In genomic region chr7:97847791-97848190, GRCh38 we compare ENCODE assay signal across 14 cellular contexts. TPM values are rescaled to one million over a fixed set of nuclear protein-coding genes. Genes with fewer than 3 reads are reported as not detected.
DNase-seq lines count a peak whose midpoint lies in the region; ATAC-seq and TF ChIP-seq lines count a peak whose summit lies in the region.
"Had no signal": no experiment of that assay in that cellular context is flagged by ENCODE, and none has a peak within 500 bp of the region (broad histone marks: within the 10 kb centered on the region; RNA-seq: fewer than 3 reads in every experiment).

No MANE protein-coding gene starts in this region.

- no peaks in the 10 kb centered on the region for H3K9me3 ChIP-seq in OCI-LY7 (ENCODE audit: low read length)
- H3K9me3 ChIP-seq: Peyer's patch had no signal

- H2AFZ ChIP-seq in OCI-LY7 (ENCODE audit: low read length): no peak overlapping the region

- H3K4me2 ChIP-seq in OCI-LY7 (ENCODE audit: low read length): no peak overlapping the region

- H4K20me1 ChIP-seq in OCI-LY7 (ENCODE audit: insufficient read depth, low read length): no peaks in the 10 kb centered on the region

- H3K27ac ChIP-seq in OCI-LY7 (ENCODE audit: low read depth, low read length, poor library complexity, severe bottlenecking): no peak overlapping the region
- no peak overlapping the region for H3K27ac ChIP-seq in foreskin keratinocyte
- H3K27ac ChIP-seq: Peyer's patch had no signal

- H3K36me3 ChIP-seq in OCI-LY7 (ENCODE audit: insufficient read depth, low read length): peaks cover 19% of the 10 kb centered on the region

- peak; percentile 59 for DNase-seq in NCI-H82 (lab: John Stamatoyannopoulos, UW)
- DNase-seq in NCI-H82 treated with DMSO at 0.1 percent for 48 hours (lab: John Stamatoyannopoulos, UW; ENCODE audit: unreplicated experiment): no peak
- DNase-seq in MV-4-11 (lab: John Stamatoyannopoulos, UW): peak; percentile 86
- peak; percentile 51 for DNase-seq in OCI-LY7 (ENCODE audit: low spot score)
- no peak for DNase-seq in foreskin keratinocyte
- no peak for DNase-seq in Right ventricle myocardium superior
- DNase-seq: C1 segment of cervical spinal cord, DMS153, NCI-H1092, NCI-H187, Peyer's patch, SHP77 treated with DMSO at 0.1 percent for 48 hours had no signal

- CTCF ChIA-PET in OCI-LY7 (lab: Charles Lee; ENCODE audit: unreplicated experiment): interaction anchor here (0.6 kb wide), 1 partner anchor 400 kb away, joined by 5 read pairs; no protein-coding TSS in a partner anchor

- no peak overlapping the region for H3K4me3 ChIP-seq in OCI-LY7 (ENCODE audit: low read depth, low read length, poor library complexity, severe bottlenecking)
- H3K4me3 ChIP-seq: Peyer's patch had no signal

- H3K79me2 ChIP-seq in OCI-LY7 (ENCODE audit: insufficient read depth, low read depth, low read length): no peaks in the 10 kb centered on the region

- BruUV-seq in OCI-LY7 (replicated peaks; lab: Mats Ljungman, UMichigan): no TSS peak

- POLR2A ChIA-PET in OCI-LY7 (lab: Charles Lee): interaction anchor here (0.5 to 2.4 kb wide), 6 partner anchors 9 to 707 kb away, joined by 3 to 10 read pairs (median 4); partner anchors contain the start of gene ASNS

- H3K9me2 ChIP-seq in OCI-LY7 (ENCODE audit: insufficient read depth, low read length): no peaks in the 10 kb centered on the region

- TF ChIP-seq CTCF in OCI-LY7 (conservative IDR thresholded peaks at IDR 0.05; ENCODE audit: low read length) (no peak), foreskin keratinocyte (conservative IDR thresholded peaks at IDR 0.05) (no peak)

- H3K27me3 ChIP-seq in foreskin keratinocyte: no peaks in the 10 kb centered on the region
- H3K27me3 ChIP-seq: Peyer's patch had no signal

- intact Hi-C loops in OCI-LY7 (cut with micrococcal nuclease; ENCODE audit: unreplicated experiment): loop anchor here (10.0 kb wide), 1 partner anchor 167 kb away; no protein-coding TSS in a partner anchor
- intact Hi-C loops in Right ventricle myocardium superior (cut with DNase I): loop anchor here (10.0 kb wide), 1 partner anchor 343 kb away; no protein-coding TSS in a partner anchor

- ATAC-seq in foreskin keratinocyte (peak; percentile 32), Right ventricle myocardium superior (ENCODE audit: poor library complexity) (no peak), HG02840 (IDR thresholded peaks at IDR 0.05; ENCODE audit: low FRiP score, unreplicated experiment) (no peak), HG03045 (IDR thresholded peaks at IDR 0.05; ENCODE audit: unreplicated experiment) (no peak)

- no peaks in the 10 kb centered on the region for H3K4me1 ChIP-seq in OCI-LY7 (ENCODE audit: insufficient read depth, low read length, poor library complexity, severe bottlenecking)
- H3K4me1 ChIP-seq in foreskin keratinocyte: no peaks in the 10 kb centered on the region
- H3K4me1 ChIP-seq: Peyer's patch had no signal

RNA-seq across cellular contexts. Expression of gene ASNS, which starts 24.4 kb away (rescaled TPM):
- 109 and 124 TPM in 2 replicates for total RNA-seq in OCI-LY7 (2014; rRNA removed; shearing (Covaris generic))
- total RNA-seq in OCI-LY7 (2022) (283 and 308 TPM in 2 replicates), foreskin keratinocyte (69.1 and 138 TPM in 2 replicates), Right ventricle myocardium superior (4.5 TPM)
- 65.8 and 127 TPM in 2 replicates for polyA plus RNA-seq in foreskin keratinocyte

Comparison
In these comparisons a context has a peak if more than half of its experiments do, and no peak if none do; other contexts are left out.
1. DNase-seq: peak in NCI-H82 (single experiment), MV-4-11 (single experiment) and OCI-LY7 (single experiment); none in NCI-H82 treated with DMSO at 0.1 percent for 48 hours (single experiment), foreskin keratinocyte (0 of 2) and Right ventricle myocardium superior (single experiment).
2. RNA of gene ASNS, which starts 24.4 kb away (total RNA-seq): 109 to 308 TPM in OCI-LY7 and 69.1 to 138 TPM in foreskin keratinocyte; 4.5 TPM in Right ventricle myocardium superior (single experiment); every median in the first group is over 10 times any median in the second.